In genomic region chr1:144551107-144551542, GRCh38 we compare ENCODE assay signal across 8 cellular contexts. TPM values are rescaled to one million over a fixed set of nuclear protein-coding genes. Genes with fewer than 3 reads are reported as not detected.
DNase-seq lines count a peak whose midpoint lies in the region; ATAC-seq, FAIRE-seq and TF ChIP-seq lines count a peak whose summit lies in the region.

No MANE protein-coding gene starts in this region.

- peak overlapping the region; percentile 96 for H3K27ac Mint-ChIP-seq in activated CD4-positive, alpha-beta T cell treated with anti-CD3 and anti-CD28 coated beads, Interleukin-2, amount 10 ng/mL, durations not matched to agents 7 days and 5 days
- H3K27ac Mint-ChIP-seq in activated naive CD4-positive, alpha-beta T cell treated with anti-CD3 and anti-CD28 coated beads, Interleukin-2, amount 50 U/mL, for 24 hours = peak overlapping the region; percentile 98

- no peaks in the 10 kb centered on the region for H3K36me3 ChIP-seq in tibial artery
- no peaks in the 10 kb centered on the region for H3K36me3 ChIP-seq in kidney (ENCODE audit: control insufficient read depth in 1 of 2, insufficient read depth in 2 of 2, low read length in 2 of 2)

- POLR2A ChIA-PET in activated CD4-positive, alpha-beta T cell treated with anti-CD3 and anti-CD28 coated beads, Interleukin-2, amount 10 ng/mL, durations not matched to agents 7 days and 5 days (lab: Charles Lee) = interaction anchor here (1.1 kb wide), 1 partner anchor 139 kb away, joined by 4 read pairs; no protein-coding TSS in a partner anchor

- no peaks in the 10 kb centered on the region for H3K9me3 Mint-ChIP-seq in activated CD4-positive, alpha-beta T cell treated with anti-CD3 and anti-CD28 coated beads, Interleukin-2, amount 10 ng/mL, durations not matched to agents 7 days and 5 days
- H3K9me3 Mint-ChIP-seq in activated naive CD4-positive, alpha-beta T cell treated with anti-CD3 and anti-CD28 coated beads, Interleukin-2, amount 50 U/mL, for 24 hours = no peaks in the 10 kb centered on the region

- TF ChIP-seq CTCF in tibial artery (IDR thresholded peaks at IDR 0.05) = no peak
- TF ChIP-seq CTCF in kidney (IDR thresholded peaks at IDR 0.05; ENCODE audit: borderline replicate concordance, extremely low read depth, insufficient read depth) = no peak

- H3K9ac ChIP-seq in kidney (ENCODE audit: low read length in 2 of 2) = no peak overlapping the region

- CTCF ChIA-PET in activated CD4-positive, alpha-beta T cell treated with anti-CD3 and anti-CD28 coated beads, Interleukin-2, amount 10 ng/mL, durations not matched to agents 7 days and 5 days (lab: Charles Lee) = no interaction called here

- H3K27me3 Mint-ChIP-seq in activated CD4-positive, alpha-beta T cell treated with anti-CD3 and anti-CD28 coated beads, Interleukin-2, amount 10 ng/mL, durations not matched to agents 7 days and 5 days = no peaks in the 10 kb centered on the region
- no peaks in the 10 kb centered on the region for H3K27me3 Mint-ChIP-seq in activated naive CD4-positive, alpha-beta T cell treated with anti-CD3 and anti-CD28 coated beads, Interleukin-2, amount 50 U/mL, for 24 hours

- intact Hi-C loops in tibial artery (cut with DNase I; ENCODE audit: low total_unique reads) (no loop called here), kidney (cut with DNase I) (no loop called here)

- no peak for FAIRE-seq in kidney (lab: Jason Lieb, UNC)

- DNase-seq in activated CD4-positive, alpha-beta T cell treated with anti-CD3 and anti-CD28 coated beads, Interleukin-2, amount 10 ng/mL, durations not matched to agents 7 days and 5 days = no peak
- no peak for DNase-seq in activated CD4-positive, alpha-beta T cell treated with anti-CD3 and anti-CD28 coated beads for 1 hour
- peak; percentile 93 for DNase-seq in islet precursor cell
- no peak for DNase-seq in tibial artery
- DNase-seq in kidney = no peak

- peak overlapping the region; percentile 43 to 55 for H3K4me3 ChIP-seq in tibial artery
- no peak overlapping the region for H3K4me3 ChIP-seq in kidney (ENCODE audit: low read length in 2 of 2)

- ATAC-seq in HG02970 (IDR thresholded peaks at IDR 0.05; ENCODE audit: low FRiP score, unreplicated experiment) (no peak), HG02642 (IDR thresholded peaks at IDR 0.05; ENCODE audit: poor library complexity, unreplicated experiment) (no peak)

- H3K27ac ChIP-seq in tibial artery (peak overlapping the region; percentile 83 to 84), kidney (ENCODE audit: low read depth in 2 of 2, low read length in 2 of 2) (no peak overlapping the region)

- no peaks in the 10 kb centered on the region for H3K27me3 ChIP-seq in tibial artery

- H3K36me3 Mint-ChIP-seq in activated CD4-positive, alpha-beta T cell treated with anti-CD3 and anti-CD28 coated beads, Interleukin-2, amount 10 ng/mL, durations not matched to agents 7 days and 5 days (ENCODE audit: low read depth) = no peaks in the 10 kb centered on the region
- no peaks in the 10 kb centered on the region for H3K36me3 Mint-ChIP-seq in activated naive CD4-positive, alpha-beta T cell treated with anti-CD3 and anti-CD28 coated beads, Interleukin-2, amount 50 U/mL, for 24 hours

- H3K4me1 ChIP-seq in tibial artery (peaks cover 0 to 17% (median 8%) of the 10 kb centered on the region in 4 donors), kidney (ENCODE audit: control insufficient read depth in 1 of 2, insufficient read depth in 1 of 2, low read depth in 1 of 2, low read length in 2 of 2) (peaks cover 0 to 2% of the 10 kb centered on the region in 2 donors)

- peaks cover 27% of the 10 kb centered on the region for H3K4me1 Mint-ChIP-seq in activated CD4-positive, alpha-beta T cell treated with anti-CD3 and anti-CD28 coated beads, Interleukin-2, amount 10 ng/mL, durations not matched to agents 7 days and 5 days
- H3K4me1 Mint-ChIP-seq in activated naive CD4-positive, alpha-beta T cell treated with anti-CD3 and anti-CD28 coated beads, Interleukin-2, amount 50 U/mL, for 24 hours = peaks cover 25% of the 10 kb centered on the region

- H3K9me3 ChIP-seq in tibial artery = no peaks in the 10 kb centered on the region
- H3K9me3 ChIP-seq in kidney (ENCODE audit: control insufficient read depth in 1 of 2, low read length in 2 of 2) = no peaks in the 10 kb centered on the region

- peak overlapping the region; percentile 79 for H3K4me3 Mint-ChIP-seq in activated CD4-positive, alpha-beta T cell treated with anti-CD3 and anti-CD28 coated beads, Interleukin-2, amount 10 ng/mL, durations not matched to agents 7 days and 5 days
- H3K4me3 Mint-ChIP-seq in activated naive CD4-positive, alpha-beta T cell treated with anti-CD3 and anti-CD28 coated beads, Interleukin-2, amount 50 U/mL, for 24 hours = peak overlapping the region; percentile 92

RNA-seq across cellular contexts. Expression of gene PPIAL4F, which starts 41.6 kb away (rescaled TPM):
- total RNA-seq in activated CD4-positive, alpha-beta T cell treated with anti-CD3 and anti-CD28 coated beads, Interleukin-2, amount 10 ng/mL, durations not matched to agents 7 days and 5 days = not detected
- total RNA-seq in kidney = not detected
- polyA plus RNA-seq in kidney (ENCODE audit: insufficient read depth, low read depth, low replicate concordance) = not detected

Comparison
In these comparisons a context has a peak if more than half of its experiments do, and no peak if none do; other contexts are left out.
1. H3K27ac ChIP-seq: peak in tibial artery (2 of 2); none in kidney (0 of 2).
2. H3K4me3 ChIP-seq: peak in tibial artery (2 of 2); none in kidney (0 of 2).